In genomic region chr2:191625016-191625415, GRCh38 we compare ENCODE assay signal across 8 cellular contexts. TPM values are rescaled to one million over a fixed set of nuclear protein-coding genes. Genes with fewer than 3 reads are reported as not detected.
A peak's percentile ranks its signal among the peaks of the same experiment; 100 is the strongest.
DNase-seq lines count a peak whose midpoint lies in the region; ATAC-seq and TF ChIP-seq lines count a peak whose summit lies in the region.

No MANE protein-coding gene starts in this region.

- H3K27ac Mint-ChIP-seq in activated T-helper 17 cell treated with anti-CD3 and anti-CD28 coated beads, Interleukin-2, amount 50 U/mL, for 72 hours, result peak overlapping the region; percentile 88
- H3K27ac Mint-ChIP-seq in glutamatergic neuron (ENCODE audit: unreplicated experiment), result no peak overlapping the region

- no peaks in the 10 kb centered on the region for H3K36me3 Mint-ChIP-seq in activated T-helper 17 cell treated with anti-CD3 and anti-CD28 coated beads, Interleukin-2, amount 50 U/mL, for 72 hours (ENCODE audit: low read depth)
- no peaks in the 10 kb centered on the region for H3K36me3 Mint-ChIP-seq in glutamatergic neuron (ENCODE audit: unreplicated experiment)

- H3K4me3 Mint-ChIP-seq in activated T-helper 17 cell treated with anti-CD3 and anti-CD28 coated beads, Interleukin-2, amount 50 U/mL, for 72 hours, result peak overlapping the region; percentile 57
- H3K4me3 Mint-ChIP-seq in glutamatergic neuron (ENCODE audit: unreplicated experiment), result no peak overlapping the region

- H3K4me1 Mint-ChIP-seq in activated T-helper 17 cell treated with anti-CD3 and anti-CD28 coated beads, Interleukin-2, amount 50 U/mL, for 72 hours, result peaks cover 43% of the 10 kb centered on the region
- H3K4me1 Mint-ChIP-seq in glutamatergic neuron (ENCODE audit: low read depth, unreplicated experiment), result no peaks in the 10 kb centered on the region

- H3K27me3 Mint-ChIP-seq in activated T-helper 17 cell treated with anti-CD3 and anti-CD28 coated beads, Interleukin-2, amount 50 U/mL, for 72 hours, result no peaks in the 10 kb centered on the region
- H3K27me3 Mint-ChIP-seq in glutamatergic neuron (ENCODE audit: unreplicated experiment), result peaks cover 2% of the 10 kb centered on the region

- TF ChIP-seq CTCF in glutamatergic neuron (IDR thresholded peaks at IDR 0.05; ENCODE audit: partially characterized antibody, unreplicated experiment), result no peak

- DNase-seq in CD1c-positive myeloid dendritic cell (ENCODE audit: extremely low spot score) (peak; percentile 62), NCI-H2029 treated with DMSO at 0.1 percent for 48 hours (lab: John Stamatoyannopoulos, UW) (peak; percentile 10), cerebellar nuclear complex (lab: John Stamatoyannopoulos, UW) (no peak), glutamatergic neuron (no peak), LoVo (ENCODE audit: low spot score) (no peak)
- peak in 2 of 3 donors; percentile 34 to 41 for DNase-seq in stimulated activated CD4-positive, alpha-beta T cell treated with anti-CD3 and anti-CD28 coated beads, Interleukin-12 subunit alpha, Interleukin-12 subunit beta, amount 100 ng/mL, for 48 hours (ENCODE audit: low read depth in 2 of 3, low spot score in 1 of 3)

- peaks cover 7% of the 10 kb centered on the region for H3K9me3 Mint-ChIP-seq in activated T-helper 17 cell treated with anti-CD3 and anti-CD28 coated beads, Interleukin-2, amount 50 U/mL, for 72 hours
- H3K9me3 Mint-ChIP-seq in glutamatergic neuron (ENCODE audit: unreplicated experiment), result no peaks in the 10 kb centered on the region

- peak; percentile 71 for ATAC-seq in GM21717 (IDR thresholded peaks at IDR 0.05; ENCODE audit: unreplicated experiment)
- peak; percentile 76 for ATAC-seq in activated T-helper 17 cell treated with anti-CD3 and anti-CD28 coated beads, Interleukin-2, amount 50 U/mL, for 72 hours (replicated peaks)

RNA-seq across cellular contexts. Expression of gene NABP1, which starts 52.9 kb away (rescaled TPM):
- total RNA-seq in activated T-helper 17 cell treated with anti-CD3 and anti-CD28 coated beads, Interleukin-2, amount 50 U/mL, for 72 hours, result 10 to 100 TPM; 81.6 to 98.4 TPM
- total RNA-seq in glutamatergic neuron (ENCODE audit: unreplicated experiment), result 13.0 TPM

Comparison
In these comparisons a context has a peak if more than half of its experiments do, and no peak if none do; other contexts are left out.
1. DNase-seq: peak in CD1c-positive myeloid dendritic cell (single experiment), NCI-H2029 treated with DMSO at 0.1 percent for 48 hours (single experiment) and stimulated activated CD4-positive, alpha-beta T cell treated with anti-CD3 and anti-CD28 coated beads, Interleukin-12 subunit alpha, Interleukin-12 subunit beta, amount 100 ng/mL, for 48 hours (2 of 3); none in cerebellar nuclear complex (0 of 2), glutamatergic neuron (single experiment) and LoVo (single experiment).